In genomic region chr2:17752892-17753802, GRCh38 we compare ENCODE assay signal across 1 cellular context.
TF ChIP-seq lines count a peak whose summit lies in the region.

No MANE protein-coding gene starts in this region.

TF ChIP-seq in HepG2, 621 proteins besides CTCF, POLR2A, EP300 and RAD21 (continued from another document and continues in another):
- TF ChIP-seq MLXIP (CRISPR knock-in tag; IDR thresholded peaks at IDR 0.05; ENCODE audit: borderline replicate concordance) (no peak), CREM (IDR thresholded peaks at IDR 0.05) (no peak), CREM (CRISPR knock-in tag; IDR thresholded peaks at IDR 0.05) (no peak), ZNF580 (CRISPR knock-in tag; IDR thresholded peaks at IDR 0.05; ENCODE audit: borderline replicate concordance, low read depth) (peak; percentile 60; the same call in 1 of the 2 replicates), JUNB (CRISPR knock-in tag; IDR thresholded peaks at IDR 0.05; ENCODE audit: borderline replicate concordance) (0 out of 2 replicates have a peak, but pooled peaks have one; percentile 15), ZNF816 (CRISPR knock-in tag; IDR thresholded peaks at IDR 0.05; ENCODE audit: borderline replicate concordance) (peak; percentile 96), POLR2G (IDR thresholded peaks at IDR 0.05; ENCODE audit: low read depth, low read length) (peak; percentile 85; the same call in 1 of the 2 replicates), ZNF468 (CRISPR knock-in tag; IDR thresholded peaks at IDR 0.05) (0 out of 2 replicates have a peak, but pooled peaks have one; percentile 57), KDM5B (CRISPR knock-in tag; IDR thresholded peaks at IDR 0.05; ENCODE audit: borderline replicate concordance) (peak; percentile 93), ZFX (CRISPR knock-in tag; IDR thresholded peaks at IDR 0.05; ENCODE audit: low read depth) (peak; percentile 56; the same call in 1 of the 2 replicates), CCDC6 (CRISPR knock-in tag; IDR thresholded peaks at IDR 0.05) (peak; percentile 24; the same call in 1 of the 2 replicates), ZNF274 (CRISPR knock-in tag; IDR thresholded peaks at IDR 0.05) (peak; percentile 91), XBP1 (CRISPR knock-in tag; IDR thresholded peaks at IDR 0.05) (no peak), ELF1 (CRISPR knock-in tag; IDR thresholded peaks at IDR 0.05) (no peak), MXD3 (CRISPR knock-in tag; IDR thresholded peaks at IDR 0.05) (peak; percentile 85), ZNF556 (CRISPR knock-in tag; IDR thresholded peaks at IDR 0.05; ENCODE audit: borderline replicate concordance) (peak; percentile 83), HNF4G (IDR thresholded peaks at IDR 0.05; ENCODE audit: borderline replicate concordance, low read depth, low read length) (no peak), HNF4G (CRISPR knock-in tag; IDR thresholded peaks at IDR 0.05; ENCODE audit: borderline replicate concordance, low read depth) (0 out of 2 replicates have a peak, but pooled peaks have one; percentile 24), ZNF451 (CRISPR knock-in tag; IDR thresholded peaks at IDR 0.05) (0 out of 2 replicates have a peak, but pooled peaks have one; percentile 36), ZNF546 (CRISPR knock-in tag; conservative IDR thresholded peaks at IDR 0.05) (peak; percentile 96), MAF1 (CRISPR knock-in tag; IDR thresholded peaks at IDR 0.05; ENCODE audit: borderline replicate concordance) (0 out of 2 replicates have a peak, but pooled peaks have one; percentile 33), SRSF1 (optimal IDR thresholded peaks at IDR 0.05; ENCODE audit: low read depth, low read length) (peak; percentile 73), ZNF749 (CRISPR knock-in tag; IDR thresholded peaks at IDR 0.05; ENCODE audit: borderline replicate concordance) (peak; percentile 49; the same call in 1 of the 2 replicates), EED (CRISPR knock-in tag; IDR thresholded peaks at IDR 0.05) (peak; percentile 81), ZFP37 (CRISPR knock-in tag; IDR thresholded peaks at IDR 0.05; ENCODE audit: borderline replicate concordance) (no peak), HOXA5 (CRISPR knock-in tag; IDR thresholded peaks at IDR 0.05) (peak; percentile 83; the same call in 1 of the 2 replicates), MAFG (CRISPR knock-in tag; IDR thresholded peaks at IDR 0.05) (no peak), TARDBP (CRISPR knock-in tag; IDR thresholded peaks at IDR 0.05) (peak; percentile 71; the same call in 1 of the 2 replicates), ZNF124 (CRISPR knock-in tag; IDR thresholded peaks at IDR 0.05) (0 out of 2 replicates have a peak, but pooled peaks have one; percentile 42), HOXA3 (CRISPR knock-in tag; IDR thresholded peaks at IDR 0.05) (no peak; the same call in 1 of the 2 replicates), NONO (IDR thresholded peaks at IDR 0.05) (no peak), NONO (CRISPR knock-in tag; conservative IDR thresholded peaks at IDR 0.05) (peak; percentile 90), ZNF10 (CRISPR knock-in tag; IDR thresholded peaks at IDR 0.05; ENCODE audit: borderline replicate concordance, low read depth) (no peak), ZBTB20 (CRISPR knock-in tag; IDR thresholded peaks at IDR 0.05; ENCODE audit: borderline replicate concordance, low read depth) (no peak), JUN (CRISPR knock-in tag; IDR thresholded peaks at IDR 0.05) (0 out of 2 replicates have a peak, but pooled peaks have one; percentile 16), ZNF605 (CRISPR knock-in tag; IDR thresholded peaks at IDR 0.05) (peak; percentile 86), REL (CRISPR knock-in tag; conservative IDR thresholded peaks at IDR 0.05) (peak; percentile 94; the same call in 1 of the 2 replicates), CBFB (CRISPR knock-in tag; IDR thresholded peaks at IDR 0.05) (peak; percentile 46), TRAFD1 (CRISPR knock-in tag; IDR thresholded peaks at IDR 0.05; ENCODE audit: borderline replicate concordance) (no peak; the same call in 1 of the 2 replicates), ZNF235 (CRISPR knock-in tag; IDR thresholded peaks at IDR 0.05; ENCODE audit: borderline replicate concordance) (peak; percentile 65), KLF6 (CRISPR knock-in tag; IDR thresholded peaks at IDR 0.05) (peak; percentile 84), MTA1 (CRISPR knock-in tag; IDR thresholded peaks at IDR 0.05; ENCODE audit: borderline replicate concordance) (peak; percentile 29; the same call in 1 of the 2 replicates), ZNF768 (CRISPR knock-in tag; IDR thresholded peaks at IDR 0.05) (peak; percentile 80), ZNF367 (CRISPR knock-in tag; IDR thresholded peaks at IDR 0.05; ENCODE audit: borderline replicate concordance) (no peak), ZNF224 (CRISPR knock-in tag; IDR thresholded peaks at IDR 0.05) (peak; percentile 74; the same call in 1 of the 2 replicates), TFE3 (CRISPR knock-in tag; IDR thresholded peaks at IDR 0.05) (peak; percentile 11), ZNF329 (CRISPR knock-in tag; IDR thresholded peaks at IDR 0.05; ENCODE audit: low read depth) (0 out of 2 replicates have a peak, but pooled peaks have one; percentile 34), MXD4 (CRISPR knock-in tag; IDR thresholded peaks at IDR 0.05) (0 out of 2 replicates have a peak, but pooled peaks have one; percentile 41), ZNF672 (CRISPR knock-in tag; IDR thresholded peaks at IDR 0.05) (no peak)
- TF ChIP-seq, protein P1, sequence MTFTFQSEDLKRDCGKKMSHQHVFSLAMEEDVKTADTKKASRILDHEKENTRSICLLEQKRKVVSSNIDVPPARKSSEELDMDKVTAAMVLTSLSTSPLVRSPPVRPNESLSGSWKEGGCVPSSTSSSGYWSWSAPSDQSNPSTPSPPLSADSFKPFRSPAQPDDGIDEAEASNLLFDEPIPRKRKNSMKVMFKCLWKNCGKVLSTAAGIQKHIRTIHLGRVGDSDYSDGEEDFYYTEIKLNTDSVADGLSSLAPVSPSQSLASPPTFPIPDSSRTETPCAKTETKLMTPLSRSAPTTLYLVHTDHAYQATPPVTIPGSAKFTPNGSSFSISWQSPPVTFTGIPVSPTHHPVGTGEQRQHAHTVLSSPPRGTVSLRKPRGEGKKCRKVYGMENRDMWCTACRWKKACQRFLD (CRISPR knock-in tag; IDR thresholded peaks at IDR 0.05; ENCODE audit: borderline replicate concordance): peak; percentile 86
- TF ChIP-seq, protein P2, sequence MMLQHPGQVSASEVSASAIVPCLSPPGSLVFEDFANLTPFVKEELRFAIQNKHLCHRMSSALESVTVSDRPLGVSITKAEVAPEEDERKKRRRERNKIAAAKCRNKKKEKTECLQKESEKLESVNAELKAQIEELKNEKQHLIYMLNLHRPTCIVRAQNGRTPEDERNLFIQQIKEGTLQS (CRISPR knock-in tag; IDR thresholded peaks at IDR 0.05): no peak
- TF ChIP-seq, protein P3, sequence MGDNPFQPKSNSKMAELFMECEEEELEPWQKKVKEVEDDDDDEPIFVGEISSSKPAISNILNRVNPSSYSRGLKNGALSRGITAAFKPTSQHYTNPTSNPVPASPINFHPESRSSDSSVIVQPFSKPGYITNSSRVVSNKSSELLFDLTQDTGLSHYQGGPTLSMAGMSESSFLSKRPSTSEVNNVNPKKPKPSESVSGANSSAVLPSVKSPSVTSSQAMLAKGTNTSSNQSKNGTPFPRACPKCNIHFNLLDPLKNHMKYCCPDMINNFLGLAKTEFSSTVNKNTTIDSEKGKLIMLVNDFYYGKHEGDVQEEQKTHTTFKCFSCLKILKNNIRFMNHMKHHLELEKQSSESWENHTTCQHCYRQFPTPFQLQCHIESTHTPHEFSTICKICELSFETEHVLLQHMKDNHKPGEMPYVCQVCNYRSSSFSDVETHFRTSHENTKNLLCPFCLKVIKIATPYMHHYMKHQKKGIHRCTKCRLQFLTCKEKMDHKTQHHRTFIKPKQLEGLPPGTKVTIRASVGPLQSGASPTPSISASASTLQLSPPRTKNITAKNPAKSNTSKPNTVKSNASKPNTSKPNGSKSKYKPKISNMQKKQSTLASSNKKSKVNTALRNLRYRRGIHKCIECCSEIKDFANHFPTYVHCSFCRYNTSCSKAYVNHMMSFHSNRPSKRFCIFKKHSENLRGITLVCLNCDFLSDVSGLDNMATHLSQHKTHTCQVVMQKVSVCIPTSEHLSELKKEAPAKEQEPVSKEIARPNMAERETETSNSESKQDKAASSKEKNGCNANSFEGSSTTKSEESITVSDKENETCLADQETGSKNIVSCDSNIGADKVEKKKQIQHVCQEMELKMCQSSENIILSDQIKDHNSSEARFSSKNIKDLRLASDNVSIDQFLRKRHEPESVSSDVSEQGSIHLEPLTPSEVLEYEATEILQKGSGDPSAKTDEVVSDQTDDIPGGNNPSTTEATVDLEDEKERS (CRISPR knock-in tag; IDR thresholded peaks at IDR 0.05): no peak
- TF ChIP-seq, protein P4, sequence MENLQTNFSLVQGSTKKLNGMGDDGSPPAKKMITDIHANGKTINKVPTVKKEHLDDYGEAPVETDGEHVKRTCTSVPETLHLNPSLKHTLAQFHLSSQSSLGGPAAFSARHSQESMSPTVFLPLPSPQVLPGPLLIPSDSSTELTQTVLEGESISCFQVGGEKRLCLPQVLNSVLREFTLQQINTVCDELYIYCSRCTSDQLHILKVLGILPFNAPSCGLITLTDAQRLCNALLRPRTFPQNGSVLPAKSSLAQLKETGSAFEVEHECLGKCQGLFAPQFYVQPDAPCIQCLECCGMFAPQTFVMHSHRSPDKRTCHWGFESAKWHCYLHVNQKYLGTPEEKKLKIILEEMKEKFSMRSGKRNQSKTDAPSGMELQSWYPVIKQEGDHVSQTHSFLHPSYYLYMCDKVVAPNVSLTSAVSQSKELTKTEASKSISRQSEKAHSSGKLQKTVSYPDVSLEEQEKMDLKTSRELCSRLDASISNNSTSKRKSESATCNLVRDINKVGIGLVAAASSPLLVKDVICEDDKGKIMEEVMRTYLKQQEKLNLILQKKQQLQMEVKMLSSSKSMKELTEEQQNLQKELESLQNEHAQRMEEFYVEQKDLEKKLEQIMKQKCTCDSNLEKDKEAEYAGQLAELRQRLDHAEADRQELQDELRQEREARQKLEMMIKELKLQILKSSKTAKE (CRISPR knock-in tag; IDR thresholded peaks at IDR 0.05; ENCODE audit: borderline replicate concordance): peak; percentile 33; the same call in 1 of the 2 replicates
- TF ChIP-seq, protein P5, sequence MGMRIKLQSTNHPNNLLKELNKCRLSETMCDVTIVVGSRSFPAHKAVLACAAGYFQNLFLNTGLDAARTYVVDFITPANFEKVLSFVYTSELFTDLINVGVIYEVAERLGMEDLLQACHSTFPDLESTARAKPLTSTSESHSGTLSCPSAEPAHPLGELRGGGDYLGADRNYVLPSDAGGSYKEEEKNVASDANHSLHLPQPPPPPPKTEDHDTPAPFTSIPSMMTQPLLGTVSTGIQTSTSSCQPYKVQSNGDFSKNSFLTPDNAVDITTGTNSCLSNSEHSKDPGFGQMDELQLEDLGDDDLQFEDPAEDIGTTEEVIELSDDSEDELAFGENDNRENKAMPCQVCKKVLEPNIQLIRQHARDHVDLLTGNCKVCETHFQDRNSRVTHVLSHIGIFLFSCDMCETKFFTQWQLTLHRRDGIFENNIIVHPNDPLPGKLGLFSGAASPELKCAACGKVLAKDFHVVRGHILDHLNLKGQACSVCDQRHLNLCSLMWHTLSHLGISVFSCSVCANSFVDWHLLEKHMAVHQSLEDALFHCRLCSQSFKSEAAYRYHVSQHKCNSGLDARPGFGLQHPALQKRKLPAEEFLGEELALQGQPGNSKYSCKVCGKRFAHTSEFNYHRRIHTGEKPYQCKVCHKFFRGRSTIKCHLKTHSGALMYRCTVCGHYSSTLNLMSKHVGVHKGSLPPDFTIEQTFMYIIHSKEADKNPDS (CRISPR knock-in tag; IDR thresholded peaks at IDR 0.05): no peak
